In the genomic region with DNA sequence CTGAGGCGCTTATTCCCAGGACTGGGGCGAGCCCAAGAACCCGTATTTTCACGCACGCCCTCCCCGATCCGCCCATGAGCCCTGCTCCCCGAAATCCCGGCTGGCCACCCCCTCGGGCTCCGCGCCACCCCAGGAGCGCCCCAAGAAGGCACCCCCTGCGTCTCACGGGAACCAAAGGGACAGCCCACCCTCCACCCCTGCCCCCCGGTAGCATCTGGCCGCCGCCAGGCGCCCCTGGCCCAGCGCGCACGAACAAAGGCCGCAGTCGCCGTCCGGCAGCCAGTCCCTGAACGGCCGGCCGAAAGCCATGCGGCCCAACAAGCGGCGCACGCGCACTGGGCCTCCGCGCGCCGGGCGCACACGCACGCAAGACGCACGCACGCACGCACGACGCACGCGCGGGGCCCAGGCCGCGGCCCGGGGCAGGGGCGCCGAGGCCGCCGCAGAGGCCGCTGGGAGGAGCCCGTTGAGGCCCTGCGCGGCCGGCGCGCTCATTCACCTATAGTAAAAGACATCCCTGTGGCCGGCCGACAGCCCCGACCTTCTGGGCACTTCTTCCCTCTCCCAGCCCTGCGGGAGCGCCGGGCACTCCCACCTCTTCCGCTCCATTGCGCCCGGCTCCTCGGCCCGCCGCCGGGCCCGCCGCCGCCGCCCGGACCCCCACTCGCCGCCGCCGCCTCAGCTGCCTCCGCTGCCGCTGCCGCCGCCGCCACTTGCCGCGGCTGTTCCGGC, we compare ENCODE assay signal across 8 cellular contexts. TPM values are rescaled to one million over a fixed set of nuclear protein-coding genes. Genes with fewer than 3 reads are reported as not detected.
DNase-seq lines count a peak whose midpoint lies in the region; ATAC-seq, FAIRE-seq and TF ChIP-seq lines count a peak whose summit lies in the region.

No MANE protein-coding gene starts in this region.

- H3K4me1 ChIP-seq in Loucy (ENCODE audit: insufficient read depth, low read length, poor library complexity, severe bottlenecking) (peaks cover 16% of the 10 kb centered on the region), pancreas (peaks cover 0 to 13% (median 0%) of the 10 kb centered on the region in 3 donors), thymus (ENCODE audit: control insufficient read depth, insufficient read depth, low read length) (peaks cover 14% of the 10 kb centered on the region)

- peaks cover 14% of the 10 kb centered on the region for H3K4me1 Mint-ChIP-seq in activated naive CD8-positive, alpha-beta T cell treated with anti-CD3 and anti-CD28 coated beads for 36 hours

- H2AFZ ChIP-seq in Loucy (ENCODE audit: low read length) = no peak overlapping the region

- peak overlapping the region; percentile 78 to 93 (median 88) for H3K27ac ChIP-seq in pancreas
- peak overlapping the region; percentile 98 for H3K27ac ChIP-seq in thymus (ENCODE audit: low read depth)

- no peaks in the 10 kb centered on the region for H3K9me3 Mint-ChIP-seq in activated naive CD8-positive, alpha-beta T cell treated with anti-CD3 and anti-CD28 coated beads for 36 hours

- peaks cover 34% of the 10 kb centered on the region for H4K20me1 ChIP-seq in Loucy (ENCODE audit: insufficient read depth, low read length, poor library complexity, severe bottlenecking)

- H3K36me3 Mint-ChIP-seq in activated naive CD8-positive, alpha-beta T cell treated with anti-CD3 and anti-CD28 coated beads for 36 hours = peaks cover 23% of the 10 kb centered on the region

- peak overlapping the region; percentile 93 for H3K4me2 ChIP-seq in Loucy (ENCODE audit: low read depth, low read length, poor library complexity, severe bottlenecking)

- peaks cover 49% of the 10 kb centered on the region for H3K79me2 ChIP-seq in Loucy (ENCODE audit: insufficient read depth, low read length)

- 0% methylated on average over 34 to 94 of the region's 94 CpGs for WGBS in pancreas, 2 donors
- under 1% methylated on average over 94 of the region's 94 CpGs for WGBS in thymus

- H3K9me3 ChIP-seq in Loucy (ENCODE audit: insufficient read depth, low read depth, low read length) (no peaks in the 10 kb centered on the region), pancreas (no peaks in the 10 kb centered on the region), thymus (ENCODE audit: control insufficient read depth) (no peaks in the 10 kb centered on the region)

- peak; percentile 86 for ATAC-seq in Right ventricle myocardium inferior
- peak; percentile 79 to 88 (median 86) for ATAC-seq in pancreas

- DNase-seq in GM03348 (ENCODE audit: low spot score) = peak; percentile 99
- peak; percentile 91 for DNase-seq in H54 (ENCODE audit: insufficient read length, low spot score)
- DNase-seq in SK-N-DZ (ENCODE audit: low spot score) = peak; percentile 86
- peak; percentile 91 for DNase-seq in activated naive CD8-positive, alpha-beta T cell treated with anti-CD3 and anti-CD28 coated beads for 36 hours
- peak; percentile 95 for DNase-seq in Right ventricle myocardium inferior (ENCODE audit: missing footprints)
- DNase-seq in pancreas = peak; percentile 81 to 96 (median 91)

- peak; percentile 94 for TF ChIP-seq POLR2A in H54 (IDR thresholded peaks at IDR 0.05; ENCODE audit: low read depth, low read length)

- no peaks in the 10 kb centered on the region for H3K27me3 Mint-ChIP-seq in activated naive CD8-positive, alpha-beta T cell treated with anti-CD3 and anti-CD28 coated beads for 36 hours

- H3K4me3 Mint-ChIP-seq in activated naive CD8-positive, alpha-beta T cell treated with anti-CD3 and anti-CD28 coated beads for 36 hours = peak overlapping the region; percentile 91

- H3F3A ChIP-seq in Loucy (ENCODE audit: low read depth) = peaks cover 3% of the 10 kb centered on the region; the same call in 1 of the 2 replicates

- peak overlapping the region; percentile 94 for H3K27ac Mint-ChIP-seq in activated naive CD8-positive, alpha-beta T cell treated with anti-CD3 and anti-CD28 coated beads for 36 hours

- peak overlapping the region; percentile 100 for H3K9ac ChIP-seq in Loucy (ENCODE audit: low read depth, low read length, poor library complexity, severe bottlenecking)

- FAIRE-seq in H54 (lab: Jason Lieb, UNC) (no peak), pancreas (lab: Jason Lieb, UNC) (no peak)

- intact Hi-C loops in Right ventricle myocardium inferior (cut with DNase I) (no loop called here), pancreas (cut with DNase I) (no loop called here)

- H3K36me3 ChIP-seq in Loucy (ENCODE audit: insufficient read depth, low read length) (peaks cover 6% of the 10 kb centered on the region; the same call in 1 of the 2 replicates), pancreas (peaks cover 0 to 2% (median 2%) of the 10 kb centered on the region in 3 donors), thymus (ENCODE audit: control insufficient read depth, insufficient read depth) (peaks cover 5% of the 10 kb centered on the region)

- H3K4me3 ChIP-seq in Loucy (ENCODE audit: low read length, poor library complexity, severe bottlenecking) (peak overlapping the region; percentile 94), pancreas (peak overlapping the region; percentile 62 to 85 (median 66)), thymus (ENCODE audit: low read length) (peak overlapping the region; percentile 91)

- H3K9me2 ChIP-seq in Loucy (replicated peaks; ENCODE audit: low read depth, low read length) = no peaks in the 10 kb centered on the region

- H3K27me3 ChIP-seq in Loucy (ENCODE audit: insufficient read depth, low read length, poor library complexity, severe bottlenecking) (peaks cover 8% of the 10 kb centered on the region), pancreas (no peaks in the 10 kb centered on the region), thymus (ENCODE audit: control insufficient read depth, insufficient read depth) (no peaks in the 10 kb centered on the region)

- no peak for TF ChIP-seq CTCF in Loucy (conservative IDR thresholded peaks at IDR 0.05; ENCODE audit: low read length)
- no peak for TF ChIP-seq CTCF in pancreas (IDR thresholded peaks at IDR 0.05)

RNA-seq across cellular contexts. Expression of a gene that starts 0.5 kb away (rescaled TPM):
- polyA plus RNA-seq in SK-N-DZ (2014; cell fraction: cytosol; rRNA removed) = 135 and 155 TPM in 2 replicates
- 218 and 233 TPM in 2 replicates for polyA plus RNA-seq in SK-N-DZ (2014; cell fraction: nucleus; rRNA removed)
- 100 to 1,000 TPM; 111 to 117 TPM for total RNA-seq in activated naive CD8-positive, alpha-beta T cell treated with anti-CD3 and anti-CD28 coated beads for 36 hours
- total RNA-seq in Right ventricle myocardium inferior = 64.2 TPM
- total RNA-seq in pancreas = 10 to 100 TPM; 17.4 to 38.2 (median 26.4) TPM
- 100 to 1,000 TPM in 1 of 2 donors, 10 to 100 TPM in 1; 77.9 to 113 TPM for polyA plus RNA-seq in pancreas
- 99.9 TPM for polyA plus RNA-seq in thymus

RNA-seq across cellular contexts. Expression of a gene that starts 13.1 kb away (rescaled TPM):
- 159 and 185 TPM in 2 replicates for polyA plus RNA-seq in SK-N-DZ (2014; cell fraction: cytosol; rRNA removed)
- polyA plus RNA-seq in SK-N-DZ (2014; cell fraction: nucleus; rRNA removed) = 75.7 and 98.4 TPM in 2 replicates
- total RNA-seq in activated naive CD8-positive, alpha-beta T cell treated with anti-CD3 and anti-CD28 coated beads for 36 hours = 100 to 1,000 TPM; 229 to 244 TPM
- total RNA-seq in Right ventricle myocardium inferior (1,146 TPM), pancreas (10 to 100 TPM; 40.5 to 89.4 (median 75.5) TPM)
- polyA plus RNA-seq in pancreas (10 to 100 TPM; 49.3 to 72.3 TPM), thymus (108 TPM)

RNA-seq across cellular contexts. Expression of a gene that starts 24.1 kb away (rescaled TPM):
- 57.5 and 75.9 TPM in 2 replicates for polyA plus RNA-seq in SK-N-DZ (2014; cell fraction: cytosol; rRNA removed)
- polyA plus RNA-seq in SK-N-DZ (2014; cell fraction: nucleus; rRNA removed) = 45.1 and 57.9 TPM in 2 replicates
- 1 to 10 TPM; 6.1 to 6.5 TPM for total RNA-seq in activated naive CD8-positive, alpha-beta T cell treated with anti-CD3 and anti-CD28 coated beads for 36 hours
- total RNA-seq in Right ventricle myocardium inferior = 9.6 TPM
- 10 to 100 TPM in 4 of 6 donors, 1 to 10 TPM in 2; 8.1 to 21.2 (median 10.3) TPM for total RNA-seq in pancreas
- polyA plus RNA-seq in pancreas = 1 to 10 TPM; 2.6 to 4.3 TPM
- polyA plus RNA-seq in thymus = 5.4 TPM

Comparison
In these comparisons a context has a peak if more than half of its experiments do, and no peak if none do; other contexts are left out.
1. Peak in every context shown above with its lines: DNase-seq, ATAC-seq, H3K4me3 ChIP-seq and H3K27ac ChIP-seq.